1 cellular context compared by ENCODE assay signal in the genomic region with DNA sequence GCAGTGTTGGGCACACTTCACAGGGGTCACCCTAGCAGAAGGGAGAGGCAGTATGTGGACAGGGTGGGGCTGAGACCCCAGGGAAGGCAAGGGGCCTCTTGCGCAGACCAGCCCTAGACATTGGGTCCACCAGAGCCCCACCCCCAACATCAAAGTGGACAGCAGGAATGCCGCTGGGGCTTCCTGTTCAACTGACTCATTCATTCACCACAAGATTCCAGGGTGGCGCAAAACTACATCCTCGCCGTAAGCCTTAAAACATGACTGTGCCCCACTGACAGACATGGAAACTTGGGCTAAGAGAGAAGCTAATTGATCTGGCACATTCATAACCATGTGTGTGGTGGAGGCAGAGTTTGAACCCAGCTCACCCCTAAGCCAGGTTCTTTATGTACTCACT.
TF ChIP-seq lines count a peak whose summit lies in the region.

No MANE protein-coding gene starts in this region.

TF ChIP-seq in H1, 55 proteins besides CTCF, POLR2A, EP300 and RAD21:
- TF ChIP-seq ZNF274 (IDR thresholded peaks at IDR 0.05; ENCODE audit: borderline replicate concordance, extremely low read depth, low read length) (no peak), CBX5 (IDR thresholded peaks at IDR 0.05; ENCODE audit: low read depth, low read length) (no peak), EGR1 (IDR thresholded peaks at IDR 0.05; ENCODE audit: borderline replicate concordance, low read depth, low read length) (no peak), BRCA1 (IDR thresholded peaks at IDR 0.05; ENCODE audit: low read depth, low read length) (no peak), YY1 (IDR thresholded peaks at IDR 0.05; ENCODE audit: low read depth, low read length) (no peak), KDM1A (IDR thresholded peaks at IDR 0.05; ENCODE audit: borderline replicate concordance, low read length) (no peak), RNF2 (IDR thresholded peaks at IDR 0.05; ENCODE audit: borderline replicate concordance, low read depth, low read length, missing control alignments, poor library complexity, severe bottlenecking) (no peak), KDM4A (IDR thresholded peaks at IDR 0.05; ENCODE audit: low read depth, low read length, severe bottlenecking) (no peak)
- TF ChIP-seq, protein P1, sequence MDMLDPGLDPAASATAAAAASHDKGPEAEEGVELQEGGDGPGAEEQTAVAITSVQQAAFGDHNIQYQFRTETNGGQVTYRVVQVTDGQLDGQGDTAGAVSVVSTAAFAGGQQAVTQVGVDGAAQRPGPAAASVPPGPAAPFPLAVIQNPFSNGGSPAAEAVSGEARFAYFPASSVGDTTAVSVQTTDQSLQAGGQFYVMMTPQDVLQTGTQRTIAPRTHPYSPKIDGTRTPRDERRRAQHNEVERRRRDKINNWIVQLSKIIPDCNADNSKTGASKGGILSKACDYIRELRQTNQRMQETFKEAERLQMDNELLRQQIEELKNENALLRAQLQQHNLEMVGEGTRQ (IDR thresholded peaks at IDR 0.05; ENCODE audit: low read length), result no peak
TF ChIP-seq in H1: peak in this region for 0.
